10 cellular contexts compared by ENCODE assay signal in the genomic region with DNA sequence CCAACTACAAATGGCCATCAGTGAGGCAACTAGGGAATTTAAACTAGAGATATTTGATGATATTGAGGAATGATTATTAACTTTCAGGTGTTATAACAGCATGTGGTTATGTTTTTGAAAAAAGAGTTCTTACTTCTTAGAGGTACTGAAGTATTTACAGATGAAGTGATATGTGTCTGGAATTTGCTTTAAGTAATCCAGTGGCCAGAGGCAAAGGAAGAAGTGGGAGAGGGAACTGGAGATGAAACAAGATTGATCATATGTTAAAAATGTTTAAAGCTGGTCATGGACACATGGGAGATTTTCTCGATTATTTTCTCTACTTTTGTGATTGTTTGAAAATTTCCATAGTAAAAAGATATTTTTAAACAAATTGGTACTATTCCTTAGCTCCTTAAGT.
"Had no signal": no experiment of that assay in that cellular context is flagged by ENCODE, and none has a peak within 500 bp of the region (broad histone marks: within the 10 kb centered on the region; RNA-seq: fewer than 3 reads in every experiment).

No MANE protein-coding gene starts in this region.

- H3K4me3 Mint-ChIP-seq: GM23338, H9, HFFc6 had no signal

- H3K27ac Mint-ChIP-seq: GM23338, H9, HFFc6 had no signal

- H3K4me1 ChIP-seq: HAP-1 had no signal

- DNase-seq: GOT3, H7, H9, HCEC 1CT, HFFc6 had no signal

- H3K36me3 ChIP-seq: HAP-1 had no signal

- H3K4me3 ChIP-seq: GM23338, HAP-1 had no signal

- H2AFZ ChIP-seq: GM23338 had no signal

- H3K4me2 ChIP-seq: GM23338 had no signal

- H3K9me3 ChIP-seq: HAP-1 had no signal

- FAIRE-seq: H1, H54 had no signal

- H3K4me1 Mint-ChIP-seq: GM23338, H9 had no signal

- ATAC-seq: GM23338, HCT116 had no signal
